ENCODE assay signal across 9 cellular contexts in genomic region chr14:64706119-64706465, GRCh38. TPM values are rescaled to one million over a fixed set of nuclear protein-coding genes. Genes with fewer than 3 reads are reported as not detected.
DNase-seq lines count a peak whose midpoint lies in the region; ATAC-seq and TF ChIP-seq lines count a peak whose summit lies in the region.
"Had no signal": no experiment of that assay in that cellular context is flagged by ENCODE, and none has a peak within 500 bp of the region (broad histone marks: within the 10 kb centered on the region; RNA-seq: fewer than 3 reads in every experiment).

No MANE protein-coding gene starts in this region.

- peaks cover 18% of the 10 kb centered on the region for H3K4me1 ChIP-seq in A673 (ENCODE audit: insufficient read depth, low read length, poor library complexity, severe bottlenecking)

- H3K36me3 ChIP-seq in A673 (ENCODE audit: insufficient read depth, low read length, poor library complexity, severe bottlenecking) = no peaks in the 10 kb centered on the region

- no peak overlapping the region for H3K27ac ChIP-seq in A673 (ENCODE audit: low read depth, low read length, poor library complexity, severe bottlenecking)

- POLR2A ChIA-PET in A673 (lab: Charles Lee; ENCODE audit: low non-redundant PET) = no interaction called here

- peaks cover 8% of the 10 kb centered on the region for H3K36me3 Mint-ChIP-seq in effector memory CD8-positive, alpha-beta T cell (ENCODE audit: insufficient read depth)
- peaks cover 23% of the 10 kb centered on the region for H3K36me3 Mint-ChIP-seq in nephron progenitor cell (ENCODE audit: low read depth)

- TF ChIP-seq CTCF in A673 (conservative IDR thresholded peaks at IDR 0.05; ENCODE audit: low read depth, low read length) (no peak), LNCaP clone FGC (IDR thresholded peaks at IDR 0.05; ENCODE audit: control insufficient read depth, extremely low read depth, insufficient read depth) (no peak), nephron progenitor cell (IDR thresholded peaks at IDR 0.05) (no peak)

- no TSS peak for BruUV-seq in A673 (replicated peaks; lab: Mats Ljungman, UMichigan)

- H3K4me3 ChIP-seq in A673 (ENCODE audit: low read depth, low read length, poor library complexity, severe bottlenecking) = peak overlapping the region; percentile 70
- H3K4me3 ChIP-seq in LNCaP clone FGC (ENCODE audit: low read depth, low read length) = peak overlapping the region; percentile 90; the same call in 1 of the 2 replicates

- no peaks in the 10 kb centered on the region for H3K9me3 ChIP-seq in A673 (ENCODE audit: low read depth, low read length, poor library complexity, severe bottlenecking)

- H3K4me3 Mint-ChIP-seq in effector memory CD8-positive, alpha-beta T cell = peak overlapping the region; percentile 79 to 85
- peak overlapping the region; percentile 88 for H3K4me3 Mint-ChIP-seq in nephron progenitor cell

- DNase-seq in A673 (ENCODE audit: low spot score) (no peak), LNCaP clone FGC (ENCODE audit: low read depth) (no peak), nephron progenitor cell (no peak), inferior parietal cortex (ENCODE audit: extremely low spot score) (no peak), DMS153 treated with DMSO at 0.1 percent for 48 hours (lab: John Stamatoyannopoulos, UW; ENCODE audit: unreplicated experiment) (no peak)
- no peak for DNase-seq in effector memory CD8-positive, alpha-beta T cell
- no peak for DNase-seq in effector CD4-positive, alpha-beta T cell
- DNase-seq: DND-41 had no signal

- no peak for ATAC-seq in effector memory CD8-positive, alpha-beta T cell (replicated peaks)
- no peak for ATAC-seq in GM19395 (IDR thresholded peaks at IDR 0.05; ENCODE audit: unreplicated experiment)

- H3K27me3 Mint-ChIP-seq in effector memory CD8-positive, alpha-beta T cell = peaks cover 17 to 25% of the 10 kb centered on the region in 2 donors
- H3K27me3 Mint-ChIP-seq in nephron progenitor cell (ENCODE audit: low read depth, poor library complexity) = peaks cover 10% of the 10 kb centered on the region

- CTCF ChIA-PET in A673 (lab: Charles Lee) = no interaction called here

- peak overlapping the region; percentile 55 to 91 for H3K27ac Mint-ChIP-seq in effector memory CD8-positive, alpha-beta T cell
- peak overlapping the region; percentile 86 for H3K27ac Mint-ChIP-seq in nephron progenitor cell

- intact Hi-C loops in A673 (cut with micrococcal nuclease; ENCODE audit: unreplicated experiment) = no loop called here

- H3K4me1 Mint-ChIP-seq in effector memory CD8-positive, alpha-beta T cell (ENCODE audit: low read depth in 2 of 2) = peaks cover 57 to 60% of the 10 kb centered on the region in 2 donors
- peaks cover 80% of the 10 kb centered on the region for H3K4me1 Mint-ChIP-seq in nephron progenitor cell

- H3K9me3 Mint-ChIP-seq in effector memory CD8-positive, alpha-beta T cell = no peaks in the 10 kb centered on the region
- H3K9me3 Mint-ChIP-seq in nephron progenitor cell = no peaks in the 10 kb centered on the region

- H3K27me3 ChIP-seq in A673 (replicated peaks; ENCODE audit: insufficient read depth, low read depth, low read length, poor library complexity) = no peaks in the 10 kb centered on the region

RNA-seq across cellular contexts. Expression of gene PLEKHG3, which starts 1.9 kb away (rescaled TPM):
- 29.6 and 39.4 TPM in 2 replicates for total RNA-seq in A673 (2021)
